13 cellular contexts compared by ENCODE assay signal in the genomic region with DNA sequence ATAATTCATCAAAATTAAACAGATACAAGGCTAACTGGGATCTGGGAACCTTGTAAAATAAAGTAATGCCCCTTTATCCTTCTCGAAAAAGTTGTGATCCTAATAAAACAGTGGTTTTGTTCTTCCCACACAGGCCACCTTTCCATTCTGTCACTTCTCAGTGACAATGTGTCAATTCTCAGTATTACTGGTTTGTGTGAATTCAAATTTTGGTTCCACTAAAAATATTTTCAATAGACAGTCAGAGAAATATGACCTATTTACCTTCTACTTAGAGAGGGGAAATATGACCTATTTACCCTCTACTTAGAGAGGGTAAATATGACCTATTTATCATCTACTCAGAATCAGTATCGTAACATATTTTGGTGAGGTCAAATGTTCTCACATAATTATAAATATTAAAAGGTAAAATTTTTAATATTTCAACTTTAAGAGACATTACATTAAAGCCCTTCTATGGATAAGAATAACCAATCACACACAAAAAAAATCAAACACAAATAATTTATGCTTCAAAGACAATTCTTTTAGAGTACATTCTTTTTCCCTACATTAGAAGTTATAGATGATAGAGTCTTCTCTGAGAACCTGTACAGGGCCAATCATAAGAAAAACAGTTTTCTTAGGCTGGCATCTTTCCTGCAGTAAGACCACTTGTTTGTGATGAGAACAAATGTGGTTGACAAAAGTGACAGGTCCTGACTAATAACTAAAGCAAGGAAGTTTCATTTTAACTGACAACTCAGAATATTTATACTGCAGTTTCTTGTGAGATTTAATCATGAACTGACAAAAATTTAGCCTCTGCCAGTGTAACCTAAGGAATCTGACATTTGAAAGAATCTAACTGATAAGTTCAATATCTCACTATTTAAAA.
DNase-seq lines count a peak whose midpoint lies in the region; ATAC-seq and TF ChIP-seq lines count a peak whose summit lies in the region.
"Had no signal": no experiment of that assay in that cellular context is flagged by ENCODE, and none has a peak within 500 bp of the region (broad histone marks: within the 10 kb centered on the region; RNA-seq: fewer than 3 reads in every experiment).

No MANE protein-coding gene starts in this region.

- no peak for TF ChIP-seq CTCF in endothelial cell (IDR thresholded peaks at IDR 0.05; ENCODE audit: unreplicated experiment)

- no peaks in the 10 kb centered on the region for H3K36me3 ChIP-seq in adipocyte (ENCODE audit: control insufficient read depth, insufficient read depth, low read length, severe bottlenecking)
- H3K36me3 ChIP-seq: vagina had no signal

- H3K27me3 ChIP-seq in adipocyte (replicated peaks; ENCODE audit: control insufficient read depth, insufficient read depth, low read length), result no peaks in the 10 kb centered on the region
- H3K27me3 ChIP-seq: vagina had no signal

- H3K4me3 ChIP-seq in adipocyte (ENCODE audit: low read length), result no peak overlapping the region
- H3K4me3 ChIP-seq: vagina had no signal

- H3K9me3 ChIP-seq in adipocyte (ENCODE audit: control insufficient read depth, low read length), result no peaks in the 10 kb centered on the region
- H3K9me3 ChIP-seq: vagina had no signal

- peak; percentile 2 for DNase-seq in adipocyte (ENCODE audit: low read depth)
- DNase-seq in OCI-M1 (lab: John Stamatoyannopoulos, UW), result no peak
- no peak for DNase-seq in nucleus accumbens (lab: John Stamatoyannopoulos, UW)
- no peak for DNase-seq in endothelial cell (ENCODE audit: low spot score)
- DNase-seq in stimulated activated CD4-positive, alpha-beta T cell treated with anti-CD3 and anti-CD28 coated beads, Interleukin-15, amount 100 ng/mL, for 24 hours, result no peak
- DNase-seq: CD4-positive, alpha-beta memory T cell; hypothalamus; nephron progenitor cell; NK-92 treated with Interleukin-12 subunit alpha and Interleukin-12 subunit beta, amount 100 ng/mL, for 24 hours had no signal

- no peak overlapping the region for H3K9ac ChIP-seq in adipocyte (ENCODE audit: low read length)

- H3K4me1 ChIP-seq in adipocyte (ENCODE audit: control insufficient read depth, insufficient read depth, low read length), result no peaks in the 10 kb centered on the region
- H3K4me1 ChIP-seq: vagina had no signal

- no peak overlapping the region for H3K27ac Mint-ChIP-seq in endothelial cell (ENCODE audit: unreplicated experiment)
- H3K27ac Mint-ChIP-seq: nephron progenitor cell had no signal

- peak; percentile 90 for ATAC-seq in GM18502 (IDR thresholded peaks at IDR 0.05; ENCODE audit: poor library complexity, unreplicated experiment)
- peak; percentile 67 for ATAC-seq in GM19468 (IDR thresholded peaks at IDR 0.05; ENCODE audit: extremely low read depth, unreplicated experiment)
- ATAC-seq in HG03025 (IDR thresholded peaks at IDR 0.05; ENCODE audit: low FRiP score, unreplicated experiment), result peak; percentile 88

- H3K4me1 Mint-ChIP-seq in endothelial cell (ENCODE audit: unreplicated experiment), result no peaks in the 10 kb centered on the region
- H3K4me1 Mint-ChIP-seq: nephron progenitor cell had no signal

- H3K4me3 Mint-ChIP-seq in endothelial cell (ENCODE audit: unreplicated experiment), result no peak overlapping the region
- H3K4me3 Mint-ChIP-seq: nephron progenitor cell had no signal

- no peaks in the 10 kb centered on the region for H3K27me3 Mint-ChIP-seq in endothelial cell (ENCODE audit: unreplicated experiment)
- H3K27me3 Mint-ChIP-seq: CD4-positive, alpha-beta memory T cell had no signal

- no peaks in the 10 kb centered on the region for H3K9me3 Mint-ChIP-seq in endothelial cell (ENCODE audit: unreplicated experiment)

- no peaks in the 10 kb centered on the region for H3K36me3 Mint-ChIP-seq in endothelial cell (ENCODE audit: low read depth, unreplicated experiment)
- H3K36me3 Mint-ChIP-seq: CD4-positive, alpha-beta memory T cell had no signal
